ENCODE assay signal across 8 cellular contexts in genomic region chr5:177497297-177498012, GRCh38. TPM values are rescaled to one million over a fixed set of nuclear protein-coding genes. Genes with fewer than 3 reads are reported as not detected.
DNase-seq lines count a peak whose midpoint lies in the region; ATAC-seq and TF ChIP-seq lines count a peak whose summit lies in the region.

A gene with protein sequence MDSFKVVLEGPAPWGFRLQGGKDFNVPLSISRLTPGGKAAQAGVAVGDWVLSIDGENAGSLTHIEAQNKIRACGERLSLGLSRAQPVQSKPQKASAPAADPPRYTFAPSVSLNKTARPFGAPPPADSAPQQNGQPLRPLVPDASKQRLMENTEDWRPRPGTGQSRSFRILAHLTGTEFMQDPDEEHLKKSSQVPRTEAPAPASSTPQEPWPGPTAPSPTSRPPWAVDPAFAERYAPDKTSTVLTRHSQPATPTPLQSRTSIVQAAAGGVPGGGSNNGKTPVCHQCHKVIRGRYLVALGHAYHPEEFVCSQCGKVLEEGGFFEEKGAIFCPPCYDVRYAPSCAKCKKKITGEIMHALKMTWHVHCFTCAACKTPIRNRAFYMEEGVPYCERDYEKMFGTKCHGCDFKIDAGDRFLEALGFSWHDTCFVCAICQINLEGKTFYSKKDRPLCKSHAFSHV (minus strand): TSS chr5:177497604. CDS start chr5:177496512, 1,092 bp downstream.

- intact Hi-C loops in breast epithelium (cut with DNase I; ENCODE audit: low total_unique reads): no loop called here

- TF ChIP-seq POLR2A in breast epithelium (IDR thresholded peaks at IDR 0.05): peak; percentile 37

- H3K4me2 ChIP-seq in smooth muscle cell: peak within 1 kb of the TSS; percentile 99

- WGBS in smooth muscle cell (ENCODE audit: low lambda C conversion rate): under 1% methylated on average over 46 of the region's 72 CpGs

- H3K36me3 ChIP-seq in breast epithelium (no peaks in the 10 kb centered on the region), smooth muscle cell (ENCODE audit: low read depth) (no peaks in the 10 kb centered on the region)

- peaks cover 20% of the 10 kb centered on the region for H4K20me1 ChIP-seq in smooth muscle cell (ENCODE audit: low read depth)

- H3F3A ChIP-seq in smooth muscle cell (ENCODE audit: low read depth): peaks cover 29% of the 10 kb centered on the region

- H3K9ac ChIP-seq in smooth muscle cell (ENCODE audit: low read depth): peak within 1 kb of the TSS; percentile 90

- in situ Hi-C loops in ACHN (cut with HindIII; ENCODE audit: low pct_ligation_motif_present, low pct_unique_long_range_greater_than_20kb, low sequenced_read_pairs): no loop called here

- no peaks in the 10 kb centered on the region for H3K27me3 ChIP-seq in breast epithelium
- no peaks in the 10 kb centered on the region for H3K27me3 ChIP-seq in smooth muscle cell (ENCODE audit: low read depth)

- H3K27ac ChIP-seq in VCaP (peak within 1 kb of the TSS; percentile 80), breast epithelium (peak within 1 kb of the TSS; percentile 85 to 94), smooth muscle cell (ENCODE audit: low read depth) (peak within 1 kb of the TSS; percentile 96)

- H3K9me3 ChIP-seq in breast epithelium: no peaks in the 10 kb centered on the region
- H3K9me3 ChIP-seq in smooth muscle cell (replicated peaks; ENCODE audit: low read depth): no peaks in the 10 kb centered on the region

- no peak within 1 kb of the TSS for H2AFZ ChIP-seq in smooth muscle cell (ENCODE audit: low read depth)

- peak; percentile 55 for ATAC-seq in GM18870 (IDR thresholded peaks at IDR 0.05; ENCODE audit: unreplicated experiment)
- peak; percentile 65 for ATAC-seq in HG03135 (IDR thresholded peaks at IDR 0.05; ENCODE audit: unreplicated experiment)

- H3K4me3 ChIP-seq in breast epithelium (peak within 1 kb of the TSS; percentile 67 to 75 (median 74)), smooth muscle cell (peak within 1 kb of the TSS; percentile 66)

- DNase-seq in ACHN: peak; percentile 93
- DNase-seq in NCI-H2196 treated with DMSO at 0.1 percent for 48 hours (lab: John Stamatoyannopoulos, UW; ENCODE audit: unreplicated experiment): peak; percentile 85
- peak; percentile 93 to 95 for DNase-seq in breast epithelium (ENCODE audit: low spot score in 2 of 2)
- peak; percentile 96 for DNase-seq in iPS-NIHi11 (ENCODE audit: low spot score)
- DNase-seq in smooth muscle cell (lab: John Stamatoyannopoulos, UW; ENCODE audit: unreplicated experiment): peak; percentile 92

- TF ChIP-seq CTCF in VCaP (conservative IDR thresholded peaks at IDR 0.05) (peak; percentile 53), breast epithelium (IDR thresholded peaks at IDR 0.05) (peak in 1 of 3 donors; percentile 4), smooth muscle cell (IDR thresholded peaks at IDR 0.05; ENCODE audit: borderline replicate concordance, insufficient read depth, poor library complexity, severe bottlenecking) (peak; percentile 7)

- peaks cover 23% of the 10 kb centered on the region for H3K79me2 ChIP-seq in smooth muscle cell (ENCODE audit: low read depth)

- H3K4me1 ChIP-seq in breast epithelium (peaks cover 0 to 16% of the 10 kb centered on the region in 2 donors), smooth muscle cell (ENCODE audit: low read depth) (peaks cover 43% of the 10 kb centered on the region)

RNA-seq across cellular contexts. Expression of the gene that starts here (rescaled TPM):
- total RNA-seq in breast epithelium: 10 to 100 TPM; 17.1 to 61.9 (median 42.6) TPM
- total RNA-seq in smooth muscle cell: 172 and 235 TPM in 2 replicates
- polyA plus RNA-seq in smooth muscle cell: 511 and 635 TPM in 2 replicates

Comparison
In these comparisons a context has a peak if more than half of its experiments do, and no peak if none do; other contexts are left out.
1. Peak in every context shown above with its lines: DNase-seq, ATAC-seq, H3K4me3 ChIP-seq and H3K27ac ChIP-seq.